ENCODE assay signal across 9 cellular contexts in genomic region chr12:117857632-117858274, GRCh38.
A peak's percentile ranks its signal among the peaks of the same experiment; 100 is the strongest.
DNase-seq lines count a peak whose midpoint lies in the region; ATAC-seq, FAIRE-seq and TF ChIP-seq lines count a peak whose summit lies in the region.
"Had no signal": no experiment of that assay in that cellular context is flagged by ENCODE, and none has a peak within 500 bp of the region (broad histone marks: within the 10 kb centered on the region; RNA-seq: fewer than 3 reads in every experiment).

No MANE protein-coding gene starts in this region.

- H3K27me3 ChIP-seq in GM12878 (replicated peaks in 1 of 2; ENCODE audit: control insufficient read depth in 2 of 2, insufficient read depth in 2 of 2, low read length in 1 of 2) (no peaks in the 10 kb centered on the region), left lung (peaks cover 0 to 14% of the 10 kb centered on the region in 2 donors)

- POLR2A ChIA-PET in GM12878 (lab: Charles Lee) = interaction anchor here (0.7 to 0.8 kb wide), 2 partner anchors 206 to 326 kb away, joined by 3 read pairs; no protein-coding TSS in a partner anchor

- peak; percentile 49 for DNase-seq in G401 (ENCODE audit: low spot score)
- peak; percentile 36 for DNase-seq in HT1080 (ENCODE audit: low read depth)
- DNase-seq in T-helper 2 cell treated with Interferon-gamma antibody and Interleukin-4, amounts not matched to agents 5 μg/mL and 100 μg/mL, for 36 hours (ENCODE audit: low spot score) = peak; percentile 49
- DNase-seq in GM12878 (ENCODE audit: low read depth, low spot score) = peak; percentile 25
- no peak for DNase-seq in left lung
- DNase-seq in stimulated activated CD8-positive, alpha-beta memory T cell treated with anti-CD3 and anti-CD28 coated beads, Interleukin-7, amount 100 ng/mL, for 24 hours (ENCODE audit: low read depth) = peak; percentile 22

- RAD21 ChIA-PET in GM12878 (lab: Charles Lee; ENCODE audit: unreplicated experiment) = interaction anchor here (0.9 to 2.9 kb wide), 9 partner anchors 13 to 621 kb away, joined by 3 to 12 read pairs (median 5); no protein-coding TSS in a partner anchor

- H3K9me3 Mint-ChIP-seq in T-helper 2 cell treated with Interferon-gamma antibody and Interleukin-4, amounts not matched to agents 5 μg/mL and 100 μg/mL, for 36 hours = peaks cover 5% of the 10 kb centered on the region

- peaks cover 2% of the 10 kb centered on the region for H3K4me1 Mint-ChIP-seq in T-helper 2 cell treated with Interferon-gamma antibody and Interleukin-4, amounts not matched to agents 5 μg/mL and 100 μg/mL, for 36 hours (ENCODE audit: low read depth)
- H3K4me1 Mint-ChIP-seq: activated naive CD4-positive, alpha-beta T cell treated with anti-CD3 and anti-CD28 coated beads, Interleukin-2, amount 50 U/mL, for 24 hours had no signal

- peak; percentile 80 for FAIRE-seq in GM12878 (lab: Jason Lieb, UNC)

- no peak overlapping the region for H3K4me3 Mint-ChIP-seq in T-helper 2 cell treated with Interferon-gamma antibody and Interleukin-4, amounts not matched to agents 5 μg/mL and 100 μg/mL, for 36 hours
- H3K4me3 Mint-ChIP-seq: activated naive CD4-positive, alpha-beta T cell treated with anti-CD3 and anti-CD28 coated beads, Interleukin-2, amount 50 U/mL, for 24 hours had no signal

- H3K79me2 ChIP-seq in GM12878 (ENCODE audit: control insufficient read depth, insufficient read depth, low read length) = no peaks in the 10 kb centered on the region

- BruUV-seq in GM12878 (replicated peaks; lab: Mats Ljungman, UMichigan) = no TSS peak

- TF ChIP-seq POLR2A in GM12878 (IDR thresholded peaks at IDR 0.05; ENCODE audit: low read depth, low read length) = no peak

- CTCF ChIA-PET in GM12878 (lab: Yijun Ruan, JAX) = interaction anchor here (0.7 to 4.9 kb wide), 46 partner anchors 9 to 1179 kb away, joined by 3 to 50 read pairs (median 4); partner anchors contain the start of gene RFC5

- no peak overlapping the region for H2AFZ ChIP-seq in GM12878 (ENCODE audit: control insufficient read depth, low read depth, low read length)

- WGBS in GM12878 (ENCODE audit: insufficient coverage, insufficient replicate concordance, low lambda C conversion rate, missing lambda C conversion rate) = 35% methylated on average over 5 of the region's 6 CpGs

- H3K9ac ChIP-seq in GM12878 (ENCODE audit: control insufficient read depth, insufficient read depth, low read length) = no peak overlapping the region

- no peak for TF ChIP-seq EP300 in GM12878 (IDR thresholded peaks at IDR 0.05; ENCODE audit: borderline replicate concordance in 1 of 2, control insufficient read depth in 1 of 2, low read depth in 2 of 2, low read length in 2 of 2)

- in situ Hi-C loops in G401 (cut with HindIII; ENCODE audit: low sequenced_read_pairs) (no loop called here), GM12878 (cut with MboI) (no loop called here)

- ATAC-seq in GM12878 (peak; percentile 82), left lung (peak; percentile 66), GM21717 (IDR thresholded peaks at IDR 0.05; ENCODE audit: unreplicated experiment) (no peak), HG03108 (IDR thresholded peaks at IDR 0.05; ENCODE audit: unreplicated experiment) (no peak)

- H3K9me3 ChIP-seq in GM12878 (replicated peaks; ENCODE audit: control insufficient read depth, insufficient read depth, low read length) = no peaks in the 10 kb centered on the region; the same call in 2 of the 3 replicates
- peaks cover 0 to 5% of the 10 kb centered on the region in 2 donors for H3K9me3 ChIP-seq in left lung

- intact Hi-C loops in GM12878 (cut with micrococcal nuclease; ENCODE audit: unreplicated experiment) (no loop called here), left lung (cut with DNase I) (no loop called here)

- H3K36me3 ChIP-seq in GM12878 (ENCODE audit: control insufficient read depth in 2 of 2, insufficient read depth in 2 of 2, low read length in 1 of 2) (no peaks in the 10 kb centered on the region), left lung (no peaks in the 10 kb centered on the region)

- H3K4me3 ChIP-seq in GM12878 (no peak overlapping the region), left lung (no peak overlapping the region)

- TF ChIP-seq RAD21 in GM12878 (IDR thresholded peaks at IDR 0.05; ENCODE audit: insufficient read depth, low read depth, low read length) = 0 out of 2 replicates have a peak, but pooled peaks have one; percentile 21

- H3K36me3 Mint-ChIP-seq in T-helper 2 cell treated with Interferon-gamma antibody and Interleukin-4, amounts not matched to agents 5 μg/mL and 100 μg/mL, for 36 hours (ENCODE audit: low read depth) = no peaks in the 10 kb centered on the region
- H3K36me3 Mint-ChIP-seq: activated naive CD4-positive, alpha-beta T cell treated with anti-CD3 and anti-CD28 coated beads, Interleukin-2, amount 50 U/mL, for 24 hours had no signal

- no peak overlapping the region for H3K4me2 ChIP-seq in GM12878 (ENCODE audit: control insufficient read depth, insufficient read depth)

- no peaks in the 10 kb centered on the region for H3K27me3 Mint-ChIP-seq in T-helper 2 cell treated with Interferon-gamma antibody and Interleukin-4, amounts not matched to agents 5 μg/mL and 100 μg/mL, for 36 hours (ENCODE audit: low read depth)

- H3K27ac ChIP-seq in GM12878 (ENCODE audit: control insufficient read depth, insufficient read depth) (no peak overlapping the region), left lung (no peak overlapping the region)

- H4K20me1 ChIP-seq in GM12878 (ENCODE audit: control insufficient read depth, insufficient read depth) = no peaks in the 10 kb centered on the region

- no peak overlapping the region for H3K27ac Mint-ChIP-seq in T-helper 2 cell treated with Interferon-gamma antibody and Interleukin-4, amounts not matched to agents 5 μg/mL and 100 μg/mL, for 36 hours
- H3K27ac Mint-ChIP-seq: activated naive CD4-positive, alpha-beta T cell treated with anti-CD3 and anti-CD28 coated beads, Interleukin-2, amount 50 U/mL, for 24 hours had no signal

- SMC1A ChIA-PET in GM12878 (lab: Charles Lee; ENCODE audit: uncharacterized antibody, unreplicated experiment) = interaction anchor here (0.7 to 2.8 kb wide), 10 partner anchors 11 to 491 kb away, joined by 3 to 9 read pairs (median 3); no protein-coding TSS in a partner anchor

- peak; percentile 55 to 79 (median 65) for TF ChIP-seq CTCF in GM12878 (IDR thresholded peaks at IDR 0.05 in 2 of 3, conservative IDR thresholded peaks at IDR 0.05 in 1 of 3; ENCODE audit: control insufficient read depth in 2 of 3, extremely low read depth in 1 of 3, insufficient read depth in 1 of 3, low read depth in 3 of 3, low read length in 3 of 3)
- peak; percentile 66 to 70 for TF ChIP-seq CTCF in left lung (IDR thresholded peaks at IDR 0.05)

- H3K4me1 ChIP-seq in GM12878 (ENCODE audit: control insufficient read depth, insufficient read depth, low read length) = no peaks in the 10 kb centered on the region
- H3K4me1 ChIP-seq in left lung = no peaks in the 10 kb centered on the region

TF ChIP-seq in GM12878, 131 proteins besides CTCF, POLR2A, EP300 and RAD21:
- no peak for TF ChIP-seq PAX8 (IDR thresholded peaks at IDR 0.05)
- TF ChIP-seq SREBF2 (IDR thresholded peaks at IDR 0.05; ENCODE audit: low read length) = no peak
- peak; percentile 22; the same call in 1 of the 2 replicates for TF ChIP-seq SMC3 (IDR thresholded peaks at IDR 0.05; ENCODE audit: borderline replicate concordance, low read length)
- 0 out of 2 replicates have a peak, but pooled peaks have one; percentile 19 for TF ChIP-seq YY1 (IDR thresholded peaks at IDR 0.05; ENCODE audit: low read depth, low read length)
- peak in 1 of 2 experiments; percentile 43; a peak in 1 of 3 replicates for TF ChIP-seq EGR1 (IDR thresholded peaks at IDR 0.05; ENCODE audit: borderline replicate concordance in 1 of 2, low read depth in 2 of 2, low read length in 2 of 2)
- no peak for TF ChIP-seq NBN (IDR thresholded peaks at IDR 0.05)

Comparison
In these comparisons a context has a peak if more than half of its experiments do, and no peak if none do; other contexts are left out.
1. DNase-seq: peak in G401 (single experiment), HT1080 (single experiment), T-helper 2 cell treated with Interferon-gamma antibody and Interleukin-4, amounts not matched to agents 5 μg/mL and 100 μg/mL, for 36 hours (single experiment), GM12878 (single experiment) and stimulated activated CD8-positive, alpha-beta memory T cell treated with anti-CD3 and anti-CD28 coated beads, Interleukin-7, amount 100 ng/mL, for 24 hours (single experiment); none in left lung (0 of 2).
2. ATAC-seq: peak in GM12878 (single experiment) and left lung (single experiment); none in GM21717 (single experiment) and HG03108 (single experiment).